In the genomic region with DNA sequence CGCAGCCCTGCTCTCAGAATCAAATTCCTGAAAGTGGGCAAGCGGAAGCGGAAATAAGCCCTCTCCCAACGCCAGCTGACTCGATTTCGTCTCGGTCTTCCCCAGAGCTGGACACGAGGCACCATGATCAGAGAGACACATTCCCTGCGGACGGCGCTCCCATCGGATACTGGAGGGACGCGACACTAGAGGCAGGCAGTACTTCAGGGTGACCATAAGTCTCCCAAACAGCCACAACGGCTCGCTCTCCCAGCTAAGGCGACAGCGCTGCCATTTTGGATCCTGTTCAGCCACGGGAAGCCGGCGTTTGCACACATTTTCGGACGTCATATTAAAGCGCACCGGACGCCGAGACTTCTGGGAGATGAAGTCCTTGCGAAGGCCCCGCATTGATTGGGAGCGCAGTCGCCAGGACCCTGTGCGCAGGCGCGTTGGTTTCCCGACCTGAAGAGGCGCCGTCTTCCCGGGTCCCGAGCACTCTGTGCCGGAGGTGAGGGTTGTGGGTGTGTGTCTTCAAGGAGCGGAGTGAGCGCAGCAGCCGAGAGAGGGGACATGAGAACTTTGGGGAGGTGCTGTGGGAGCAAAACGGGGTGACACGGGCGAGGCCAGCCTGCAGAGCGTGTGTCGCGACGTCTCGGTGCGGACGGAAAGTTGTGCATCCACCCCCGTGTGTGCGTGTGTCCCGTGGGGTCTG, we compare ENCODE assay signal across 1 cellular context.
TF ChIP-seq lines count a peak whose summit lies in the region.

Gene ZNF2 (plus strand): TSS at position 439 of the 694 bp plus-strand sequence. CDS start 10,418 bp downstream, outside the sequence.

TF ChIP-seq in liver, 16 proteins besides CTCF, POLR2A, EP300 and RAD21 (continued from another document):
- TF ChIP-seq FOXA2 (IDR thresholded peaks at IDR 0.05) (no peak), TAF1 (conservative IDR thresholded peaks at IDR 0.05) (peak; percentile 81), HNF4G (IDR thresholded peaks at IDR 0.05) (no peak), EGR1 (IDR thresholded peaks at IDR 0.05; ENCODE audit: low read depth in 2 of 2) (peak; percentile 11 to 62), NR2F2 (IDR thresholded peaks at IDR 0.05) (peak; percentile 48), SP1 (IDR thresholded peaks at IDR 0.05) (peak; percentile 47), GABPA (IDR thresholded peaks at IDR 0.05 in 1 of 2, conservative IDR thresholded peaks at IDR 0.05 in 1 of 2) (peak; percentile 90 to 96), YY1 (IDR thresholded peaks at IDR 0.05) (peak; percentile 99), ATF3 (IDR thresholded peaks at IDR 0.05) (no peak), JUND (IDR thresholded peaks at IDR 0.05) (peak; percentile 13 to 23)
- TF ChIP-seq, protein P1, sequence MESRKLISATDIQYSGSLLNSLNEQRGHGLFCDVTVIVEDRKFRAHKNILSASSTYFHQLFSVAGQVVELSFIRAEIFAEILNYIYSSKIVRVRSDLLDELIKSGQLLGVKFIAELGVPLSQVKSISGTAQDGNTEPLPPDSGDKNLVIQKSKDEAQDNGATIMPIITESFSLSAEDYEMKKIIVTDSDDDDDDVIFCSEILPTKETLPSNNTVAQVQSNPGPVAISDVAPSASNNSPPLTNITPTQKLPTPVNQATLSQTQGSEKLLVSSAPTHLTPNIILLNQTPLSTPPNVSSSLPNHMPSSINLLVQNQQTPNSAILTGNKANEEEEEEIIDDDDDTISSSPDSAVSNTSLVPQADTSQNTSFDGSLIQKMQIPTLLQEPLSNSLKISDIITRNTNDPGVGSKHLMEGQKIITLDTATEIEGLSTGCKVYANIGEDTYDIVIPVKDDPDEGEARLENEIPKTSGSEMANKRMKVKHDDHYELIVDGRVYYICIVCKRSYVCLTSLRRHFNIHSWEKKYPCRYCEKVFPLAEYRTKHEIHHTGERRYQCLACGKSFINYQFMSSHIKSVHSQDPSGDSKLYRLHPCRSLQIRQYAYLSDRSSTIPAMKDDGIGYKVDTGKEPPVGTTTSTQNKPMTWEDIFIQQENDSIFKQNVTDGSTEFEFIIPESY (IDR thresholded peaks at IDR 0.05) = peak; percentile 96
